Comparison of ENCODE assay signal across 8 cellular contexts in genomic region chr3:24493951-24494615, GRCh38. TPM values are rescaled to one million over a fixed set of nuclear protein-coding genes. Genes with fewer than 3 reads are reported as not detected.
DNase-seq lines count a peak whose midpoint lies in the region; ATAC-seq, FAIRE-seq and TF ChIP-seq lines count a peak whose summit lies in the region.

No MANE protein-coding gene starts in this region.

- peak overlapping the region; percentile 85 for H2AFZ ChIP-seq in keratinocyte (ENCODE audit: control insufficient read depth, low read length)

- no peak for FAIRE-seq in keratinocyte (lab: Jason Lieb, UNC)

- H3K9me1 ChIP-seq in keratinocyte (ENCODE audit: control insufficient read depth, extremely low read depth, insufficient read depth, low read length): no peaks in the 10 kb centered on the region

- in situ Hi-C loops in ACHN (cut with HindIII; ENCODE audit: low pct_ligation_motif_present, low pct_unique_long_range_greater_than_20kb, low sequenced_read_pairs): no loop called here

- peak overlapping the region; percentile 61; the same call in 1 of the 2 replicates for H3K27ac ChIP-seq in HUES64 (ENCODE audit: low read depth, low read length)
- peak overlapping the region; percentile 10 for H3K27ac ChIP-seq in keratinocyte (ENCODE audit: control insufficient read depth, insufficient read depth, low read length)
- peak overlapping the region; percentile 77 to 97 (median 92) for H3K27ac ChIP-seq in skin epidermis

- H3K79me2 ChIP-seq in keratinocyte (ENCODE audit: control insufficient read depth, insufficient read depth, low read length): no peaks in the 10 kb centered on the region

- TF ChIP-seq CTCF in cardiac fibroblast (IDR thresholded peaks at IDR 0.05; ENCODE audit: low read depth, low read length) (no peak), keratinocyte (optimal IDR thresholded peaks at IDR 0.05 in 1 of 3, IDR thresholded peaks at IDR 0.05 in 1 of 3, conservative IDR thresholded peaks at IDR 0.05 in 1 of 3; ENCODE audit: extremely low read depth in 1 of 3, insufficient read depth in 2 of 3, low read length in 3 of 3) (peak in 1 of 3 experiments; percentile 17)

- H3K9ac ChIP-seq in HUES64 (ENCODE audit: low read depth, low read length): no peak overlapping the region
- H3K9ac ChIP-seq in keratinocyte (ENCODE audit: control insufficient read depth, extremely low read depth, insufficient read depth, low read length): peak overlapping the region; percentile 70

- no peaks in the 10 kb centered on the region for H3K9me3 ChIP-seq in HUES64 (ENCODE audit: insufficient read depth, low read depth, low read length)
- no peaks in the 10 kb centered on the region for H3K9me3 ChIP-seq in keratinocyte (ENCODE audit: control insufficient read depth, low read depth, low read length)

- H3K4me3 ChIP-seq in HUES64 (ENCODE audit: low read length): peak overlapping the region; percentile 74
- H3K4me3 ChIP-seq in cardiac fibroblast (replicated peaks in 1 of 2; ENCODE audit: low read depth in 2 of 2, low read length in 2 of 2): peak overlapping the region; percentile 63 to 72
- peak overlapping the region; percentile 78 to 87 (median 84) for H3K4me3 ChIP-seq in keratinocyte (ENCODE audit: control insufficient read depth in 2 of 3, extremely low read depth in 1 of 3, insufficient read depth in 2 of 3, low read depth in 1 of 3, low read length in 3 of 3)
- peak overlapping the region; percentile 40 to 78 (median 68) for H3K4me3 ChIP-seq in skin epidermis

- dilution Hi-C loops in keratinocyte (cut with MboI; ENCODE audit: extremely low pct_ligation_motif_present, low sequenced_read_pairs): no loop called here

- H3K27me3 ChIP-seq in HUES64 (ENCODE audit: insufficient read depth, low read length) (peaks cover 50% of the 10 kb centered on the region), keratinocyte (ENCODE audit: control insufficient read depth, extremely low read depth, insufficient read depth, low read length) (peaks cover 5% of the 10 kb centered on the region)

- no peaks in the 10 kb centered on the region for H4K20me1 ChIP-seq in keratinocyte (ENCODE audit: control insufficient read depth, extremely low read depth, insufficient read depth, low read length)

- H3K36me3 ChIP-seq in HUES64 (ENCODE audit: insufficient read depth, low read length): no peaks in the 10 kb centered on the region
- H3K36me3 ChIP-seq in keratinocyte (ENCODE audit: control insufficient read depth in 2 of 2, extremely low read depth in 1 of 2, insufficient read depth in 2 of 2, low read length in 2 of 2): no peaks in the 10 kb centered on the region

- peak; percentile 26 for DNase-seq in ACHN
- DNase-seq in cardiac fibroblast (ENCODE audit: low read depth in 2 of 2): peak; percentile 33 to 56
- no peak for DNase-seq in keratinocyte (ENCODE audit: low read depth, low spot score)
- no peak for DNase-seq in effector CD4-positive, alpha-beta T cell

- under 1% methylated on average over 48 of the region's 48 CpGs for WGBS in HUES64

- peak overlapping the region; percentile 92 for H3K4me2 ChIP-seq in keratinocyte (ENCODE audit: control insufficient read depth, extremely low read depth, insufficient read depth, low read depth, low read length)

- H3K4me1 ChIP-seq in HUES64 (ENCODE audit: insufficient read depth, low read length): peaks cover 46% of the 10 kb centered on the region
- H3K4me1 ChIP-seq in keratinocyte (ENCODE audit: control insufficient read depth, extremely low read depth, insufficient read depth, low read length): no peaks in the 10 kb centered on the region

- ATAC-seq in activated CD4-positive, CD25-positive, alpha-beta regulatory T cell treated with anti-CD3 and anti-CD28 coated beads, Interleukin-2, amount 50 U/mL, for 24 hours: no peak
- no peak for ATAC-seq in HG03457 (IDR thresholded peaks at IDR 0.05; ENCODE audit: unreplicated experiment)

RNA-seq across cellular contexts. Expression of gene THRB, which starts 0.6 kb away (rescaled TPM):
- polyA plus RNA-seq in HUES64 (2013, experiment 1 of 2): 0.85 TPM
- polyA plus RNA-seq in HUES64 (2013, experiment 2 of 2): 1.3 TPM
- polyA plus RNA-seq in keratinocyte: 2.6 to 3.2 TPM (median 3.1 TPM) in 3 replicates
- 5.1 TPM for polyA plus RNA-seq in keratinocyte (2011; ENCODE audit: low read depth)
- polyA plus RNA-seq in keratinocyte (2011; cell fraction: cytosol; rRNA removed): 2.9 and 4.1 TPM in 2 replicates
- 4.0 and 4.3 TPM in 2 replicates for polyA plus RNA-seq in keratinocyte (2011; cell fraction: nucleus; rRNA removed)
- polyA plus RNA-seq in keratinocyte (2012; ENCODE audit: low replicate concordance): 2.5 and 4.8 TPM in 2 replicates
- 5.7 to 9.7 TPM (median 5.8 TPM) in 3 replicates for polyA minus RNA-seq in keratinocyte
- 2.3 TPM for polyA minus RNA-seq in keratinocyte (2011; cell fraction: cytosol; rRNA and poly(A)+ RNA removed)
- polyA minus RNA-seq in keratinocyte (2011; cell fraction: nucleus; rRNA and poly(A)+ RNA removed): 6.9 and 9.1 TPM in 2 replicates

Comparison
In these comparisons a context has a peak if more than half of its experiments do, and no peak if none do; other contexts are left out.
1. DNase-seq: peak in ACHN (single experiment) and cardiac fibroblast (2 of 2); none in keratinocyte (single experiment) and effector CD4-positive, alpha-beta T cell (single experiment).
2. H3K27ac ChIP-seq: peak in every context shown above with its lines; median percentile 92 in skin epidermis; 61 in HUES64; 10 in keratinocyte.
3. Peak in every context shown above with its lines, with median percentiles within 50 percentile points of each other: H3K4me3 ChIP-seq.